In the genomic region with DNA sequence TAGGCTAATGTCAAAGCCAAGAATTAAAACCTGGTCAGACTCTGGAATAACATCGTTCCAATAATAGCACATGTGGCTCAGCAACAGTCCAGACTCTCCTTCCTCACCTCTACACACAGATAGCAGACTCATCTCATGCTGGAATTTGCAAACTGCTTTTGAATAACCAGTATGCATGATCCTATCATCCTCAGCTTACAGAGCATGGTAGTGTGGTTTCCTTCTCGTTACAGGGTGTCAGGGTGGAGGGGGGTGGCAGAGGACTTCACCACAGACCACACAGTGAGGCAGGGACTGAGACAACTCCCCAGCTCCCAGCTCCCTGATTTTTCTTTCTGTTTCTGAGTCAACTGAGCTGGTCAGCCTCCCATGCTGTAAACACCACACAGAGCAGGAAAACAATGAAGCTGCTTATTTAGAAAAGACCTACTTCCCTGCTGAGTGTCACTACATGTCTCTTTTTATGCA, we compare ENCODE assay signal across 13 cellular contexts.
A peak's percentile ranks its signal among the peaks of the same experiment; 100 is the strongest.
DNase-seq lines count a peak whose midpoint lies in the region; ATAC-seq and TF ChIP-seq lines count a peak whose summit lies in the region.
"Had no signal": no experiment of that assay in that cellular context is flagged by ENCODE, and none has a peak within 500 bp of the region (broad histone marks: within the 10 kb centered on the region; RNA-seq: fewer than 3 reads in every experiment).

No MANE protein-coding gene starts in this region.

- no peaks in the 10 kb centered on the region for H3K9me2 ChIP-seq in Karpas-422 (replicated peaks; ENCODE audit: insufficient read depth, low read length)

- H3K9me3 ChIP-seq in naive thymus-derived CD4-positive, alpha-beta T cell (ENCODE audit: control insufficient read depth in 2 of 3, low read length in 3 of 3), result no peaks in the 10 kb centered on the region
- no peaks in the 10 kb centered on the region for H3K9me3 ChIP-seq in Karpas-422 (ENCODE audit: low read length)
- no peaks in the 10 kb centered on the region for H3K9me3 ChIP-seq in CD8-positive, alpha-beta memory T cell (ENCODE audit: low read length)

- H3K27ac Mint-ChIP-seq in naive thymus-derived CD4-positive, alpha-beta T cell, result no peak overlapping the region
- H3K27ac Mint-ChIP-seq in CD8-positive, alpha-beta memory T cell, result peak overlapping the region in 2 of 8 donors; percentile 19 to 35
- H3K27ac Mint-ChIP-seq: progenitor cell of endocrine pancreas; T-helper 1 cell treated with Interleukin-12 subunit alpha and Interleukin-12 subunit beta and Interleukin-4 antibody, amounts not matched to agents 30 μg/mL and 1 μg/mL, for 36 hours had no signal

- peak; percentile 65 for ATAC-seq in naive thymus-derived CD4-positive, alpha-beta T cell
- no peak for ATAC-seq in HG02870 (IDR thresholded peaks at IDR 0.05; ENCODE audit: unreplicated experiment)
- ATAC-seq: left lobe of liver had no signal

- TF ChIP-seq CTCF in choroid plexus epithelial cell (conservative IDR thresholded peaks at IDR 0.05; ENCODE audit: low read depth, low read length), result no peak

- H3K9ac ChIP-seq in Karpas-422 (ENCODE audit: low read length), result no peak overlapping the region
- H3K9ac ChIP-seq: KMS-11 had no signal

- H3K4me3 Mint-ChIP-seq in naive thymus-derived CD4-positive, alpha-beta T cell, result no peak overlapping the region
- peak overlapping the region in 2 of 7 donors; percentile 13 for H3K4me3 Mint-ChIP-seq in CD8-positive, alpha-beta memory T cell
- H3K4me3 Mint-ChIP-seq: T-helper 1 cell treated with Interleukin-12 subunit alpha and Interleukin-12 subunit beta and Interleukin-4 antibody, amounts not matched to agents 30 μg/mL and 1 μg/mL, for 36 hours had no signal

- no peaks in the 10 kb centered on the region for H3K36me3 ChIP-seq in naive thymus-derived CD4-positive, alpha-beta T cell (ENCODE audit: control insufficient read depth in 2 of 3, insufficient read depth in 3 of 3, low read length in 3 of 3)
- H3K36me3 ChIP-seq in Karpas-422 (ENCODE audit: insufficient read depth, low read length), result no peaks in the 10 kb centered on the region
- no peaks in the 10 kb centered on the region for H3K36me3 ChIP-seq in CD8-positive, alpha-beta memory T cell (ENCODE audit: insufficient read depth, low read length)

- H4K20me1 ChIP-seq in Karpas-422 (ENCODE audit: insufficient read depth, low read depth, low read length), result no peaks in the 10 kb centered on the region

- no peak overlapping the region for H3K4me3 ChIP-seq in choroid plexus epithelial cell (ENCODE audit: low read depth, low read length)
- no peak overlapping the region for H3K4me3 ChIP-seq in naive thymus-derived CD4-positive, alpha-beta T cell (ENCODE audit: low read length)
- no peak overlapping the region for H3K4me3 ChIP-seq in Karpas-422 (ENCODE audit: low read length)
- H3K4me3 ChIP-seq in CD8-positive, alpha-beta memory T cell (ENCODE audit: low read length), result no peak overlapping the region

- intact Hi-C loops in naive thymus-derived CD4-positive, alpha-beta T cell (cut with micrococcal nuclease), result no loop called here

- no peak overlapping the region for H2AFZ ChIP-seq in Karpas-422 (ENCODE audit: low read length)

- peaks cover 0 to 21% (median 6%) of the 10 kb centered on the region in 5 donors for H3K27me3 Mint-ChIP-seq in naive thymus-derived CD4-positive, alpha-beta T cell
- H3K27me3 Mint-ChIP-seq in CD8-positive, alpha-beta memory T cell, result peaks cover 3 to 4% of the 10 kb centered on the region in 2 donors

- H3K4me1 ChIP-seq in naive thymus-derived CD4-positive, alpha-beta T cell (ENCODE audit: control insufficient read depth in 2 of 2, insufficient read depth in 2 of 2, low read length in 2 of 2), result no peaks in the 10 kb centered on the region
- H3K4me1 ChIP-seq in Karpas-422 (ENCODE audit: low read length), result no peaks in the 10 kb centered on the region
- no peaks in the 10 kb centered on the region for H3K4me1 ChIP-seq in CD8-positive, alpha-beta memory T cell (ENCODE audit: insufficient read depth, low read length)

- DNase-seq in Daoy (ENCODE audit: low read depth) (peak; percentile 70), NCI-H2107 (lab: John Stamatoyannopoulos, UW) (peak; percentile 45), choroid plexus epithelial cell (ENCODE audit: low read depth) (peak; percentile 68), Karpas-422 (no peak), UCSD-AML1 (lab: John Stamatoyannopoulos, UW; ENCODE audit: unreplicated experiment) (no peak)
- no peak for DNase-seq in naive thymus-derived CD4-positive, alpha-beta T cell
- DNase-seq in CD8-positive, alpha-beta memory T cell, result no peak
- DNase-seq: aorta had no signal

- POLR2A ChIA-PET in naive thymus-derived CD4-positive, alpha-beta T cell (lab: Charles Lee), result no interaction called here
- POLR2A ChIA-PET in CD8-positive, alpha-beta memory T cell (lab: Charles Lee), result no interaction called here

- no peaks in the 10 kb centered on the region for H3K9me3 Mint-ChIP-seq in naive thymus-derived CD4-positive, alpha-beta T cell
- peaks cover 0 to 2% (median 0%) of the 10 kb centered on the region in 5 donors for H3K9me3 Mint-ChIP-seq in CD8-positive, alpha-beta memory T cell
- H3K9me3 Mint-ChIP-seq: T-helper 1 cell treated with Interleukin-12 subunit alpha and Interleukin-12 subunit beta and Interleukin-4 antibody, amounts not matched to agents 30 μg/mL and 1 μg/mL, for 36 hours had no signal

- no peak overlapping the region for H3K27ac ChIP-seq in naive thymus-derived CD4-positive, alpha-beta T cell (ENCODE audit: low read depth, low read length)
- no peak overlapping the region for H3K27ac ChIP-seq in Karpas-422 (ENCODE audit: low read length)
- H3K27ac ChIP-seq in CD8-positive, alpha-beta memory T cell (ENCODE audit: low read depth, low read length), result no peak overlapping the region
- H3K27ac ChIP-seq: KMS-11 had no signal

- H3K36me3 Mint-ChIP-seq in naive thymus-derived CD4-positive, alpha-beta T cell, result no peaks in the 10 kb centered on the region
- no peaks in the 10 kb centered on the region for H3K36me3 Mint-ChIP-seq in CD8-positive, alpha-beta memory T cell

- H3K79me2 ChIP-seq in Karpas-422 (ENCODE audit: low read length), result no peaks in the 10 kb centered on the region

- peaks cover 0 to 7% (median 0%) of the 10 kb centered on the region in 7 donors for H3K4me1 Mint-ChIP-seq in naive thymus-derived CD4-positive, alpha-beta T cell
- H3K4me1 Mint-ChIP-seq in CD8-positive, alpha-beta memory T cell, result peaks cover 0 to 11% (median 8%) of the 10 kb centered on the region in 3 donors

- CTCF ChIA-PET in naive thymus-derived CD4-positive, alpha-beta T cell (lab: Charles Lee), result no interaction called here
- CTCF ChIA-PET in CD8-positive, alpha-beta memory T cell (lab: Charles Lee), result no interaction called here

- H3K27me3 ChIP-seq in naive thymus-derived CD4-positive, alpha-beta T cell (ENCODE audit: control insufficient read depth in 2 of 2, insufficient read depth in 2 of 2, low read length in 2 of 2), result no peaks in the 10 kb centered on the region
- H3K27me3 ChIP-seq in Karpas-422 (ENCODE audit: low read length), result no peaks in the 10 kb centered on the region
- H3K27me3 ChIP-seq in CD8-positive, alpha-beta memory T cell (ENCODE audit: insufficient read depth, low read length, poor library complexity, severe bottlenecking), result no peaks in the 10 kb centered on the region

- H3K4me2 ChIP-seq in Karpas-422 (ENCODE audit: low read depth, low read length, poor library complexity, severe bottlenecking), result no peak overlapping the region
- H3K4me2 ChIP-seq: KMS-11 had no signal

Comparison
In these comparisons a context has a peak if more than half of its experiments do, and no peak if none do; other contexts are left out.
1. DNase-seq: peak in Daoy (single experiment), NCI-H2107 (single experiment) and choroid plexus epithelial cell (single experiment); none in naive thymus-derived CD4-positive, alpha-beta T cell (0 of 9), Karpas-422 (single experiment), CD8-positive, alpha-beta memory T cell (0 of 5) and UCSD-AML1 (single experiment).